In genomic region chr1:26826261-26827201, GRCh38 we compare ENCODE assay signal across 1 cellular context.
TF ChIP-seq lines count a peak whose summit lies in the region.

Gene ZDHHC18 (plus strand): TSS chr1:26826688. CDS start chr1:26826805, 117 bp downstream.

TF ChIP-seq in HEK293, 187 proteins besides CTCF, POLR2A, EP300 and RAD21 (continued from another document and continues in another):
- TF ChIP-seq ZNF549 (tag by site-specific recombination; IDR thresholded peaks at IDR 0.05) (no peak), ZNF302 (tag by site-specific recombination; IDR thresholded peaks at IDR 0.05; ENCODE audit: low read depth) (no peak), ZNF664 (tag by site-specific recombination; IDR thresholded peaks at IDR 0.05) (no peak), ZNF350 (tag by site-specific recombination; IDR thresholded peaks at IDR 0.05) (no peak), GLI4 (tag by site-specific recombination; IDR thresholded peaks at IDR 0.05) (no peak), ZNF184 (tag by site-specific recombination; IDR thresholded peaks at IDR 0.05) (no peak), FEZF1 (tag by site-specific recombination; IDR thresholded peaks at IDR 0.05) (no peak), ZNF843 (tag by site-specific recombination; IDR thresholded peaks at IDR 0.05) (no peak), ZNF621 (tag by site-specific recombination; IDR thresholded peaks at IDR 0.05) (no peak), ZNF629 (tag by site-specific recombination; IDR thresholded peaks at IDR 0.05) (no peak), SP3 (tag by site-specific recombination; IDR thresholded peaks at IDR 0.05) (no peak), ZNF626 (tag by site-specific recombination; IDR thresholded peaks at IDR 0.05) (no peak), ZNF600 (tag by site-specific recombination; IDR thresholded peaks at IDR 0.05) (peak; percentile 52; the same call in 1 of the 2 replicates), ZNF18 (tag by site-specific recombination; IDR thresholded peaks at IDR 0.05) (no peak), ZNF221 (tag by site-specific recombination; IDR thresholded peaks at IDR 0.05; ENCODE audit: borderline replicate concordance) (no peak), KLF17 (tag by site-specific recombination; IDR thresholded peaks at IDR 0.05) (peak; percentile 57), ZBTB21 (tag by site-specific recombination; IDR thresholded peaks at IDR 0.05) (no peak), ZNF473 (tag by site-specific recombination; IDR thresholded peaks at IDR 0.05) (no peak), ZNF707 (tag by site-specific recombination; IDR thresholded peaks at IDR 0.05) (no peak), SETDB1 (IDR thresholded peaks at IDR 0.05; ENCODE audit: insufficient read length, low read length) (no peak), ZNF266 (tag by site-specific recombination; IDR thresholded peaks at IDR 0.05; ENCODE audit: low read depth) (no peak), HOXA7 (CRISPR knock-in tag; IDR thresholded peaks at IDR 0.05; ENCODE audit: borderline replicate concordance) (no peak), ZNF214 (tag by site-specific recombination; IDR thresholded peaks at IDR 0.05; ENCODE audit: borderline replicate concordance) (no peak), ZNF658 (tag by site-specific recombination; IDR thresholded peaks at IDR 0.05) (no peak), ZNF670 (tag by site-specific recombination; IDR thresholded peaks at IDR 0.05; ENCODE audit: low read depth) (no peak), ZNF701 (tag by site-specific recombination; IDR thresholded peaks at IDR 0.05) (no peak), PRDM2 (tag by site-specific recombination; IDR thresholded peaks at IDR 0.05; ENCODE audit: borderline replicate concordance) (no peak), ZNF416 (tag by site-specific recombination; IDR thresholded peaks at IDR 0.05) (no peak), ZBTB8A (tag by site-specific recombination; IDR thresholded peaks at IDR 0.05) (peak; percentile 73; the same call in 1 of the 2 replicates), ZNF623 (tag by site-specific recombination; IDR thresholded peaks at IDR 0.05) (no peak), ZBTB1 (tag by site-specific recombination; IDR thresholded peaks at IDR 0.05) (no peak), ZNF26 (tag by site-specific recombination; IDR thresholded peaks at IDR 0.05) (no peak), ZNF585B (tag by site-specific recombination; IDR thresholded peaks at IDR 0.05) (no peak), ZIC2 (tag by site-specific recombination; IDR thresholded peaks at IDR 0.05) (peak; percentile 65), ZBTB17 (tag by site-specific recombination; IDR thresholded peaks at IDR 0.05) (0 out of 2 replicates have a peak, but pooled peaks have one; percentile 61), SCRT1 (tag by site-specific recombination; IDR thresholded peaks at IDR 0.05; ENCODE audit: borderline replicate concordance) (no peak), ZSCAN5A (tag by site-specific recombination; IDR thresholded peaks at IDR 0.05) (no peak), GLIS2 (tag by site-specific recombination; IDR thresholded peaks at IDR 0.05) (peak; percentile 42; the same call in 1 of the 2 replicates), ZSCAN16 (tag by site-specific recombination; IDR thresholded peaks at IDR 0.05) (no peak), ZNF155 (tag by site-specific recombination; IDR thresholded peaks at IDR 0.05) (no peak), ZFHX2 (tag by site-specific recombination; conservative IDR thresholded peaks at IDR 0.05) (peak; percentile 63; the same call in 1 of the 2 replicates), ZNF140 (tag by site-specific recombination; IDR thresholded peaks at IDR 0.05) (no peak), ZSCAN23 (tag by site-specific recombination; IDR thresholded peaks at IDR 0.05) (no peak), ZNF76 (tag by site-specific recombination; IDR thresholded peaks at IDR 0.05; ENCODE audit: borderline replicate concordance, low read depth) (no peak), WT1 (tag by site-specific recombination; IDR thresholded peaks at IDR 0.05) (no peak), ZSCAN18 (tag by site-specific recombination; IDR thresholded peaks at IDR 0.05) (no peak), ZNF571 (tag by site-specific recombination; IDR thresholded peaks at IDR 0.05) (no peak), BCL6B (tag by site-specific recombination; IDR thresholded peaks at IDR 0.05) (no peak), ZFP41 (tag by site-specific recombination; IDR thresholded peaks at IDR 0.05; ENCODE audit: borderline replicate concordance) (no peak), MYNN (tag by site-specific recombination; IDR thresholded peaks at IDR 0.05; ENCODE audit: borderline replicate concordance) (no peak), KLF7 (tag by site-specific recombination; IDR thresholded peaks at IDR 0.05; ENCODE audit: borderline replicate concordance) (no peak), ZSCAN30 (tag by site-specific recombination; IDR thresholded peaks at IDR 0.05) (0 out of 2 replicates have a peak, but pooled peaks have one; percentile 13), ZNF2 (tag by site-specific recombination; IDR thresholded peaks at IDR 0.05) (no peak), ZNF146 (tag by site-specific recombination; IDR thresholded peaks at IDR 0.05) (no peak), ZNF768 (tag by site-specific recombination; IDR thresholded peaks at IDR 0.05) (no peak), SP2 (tag by site-specific recombination; IDR thresholded peaks at IDR 0.05) (peak; percentile 9; the same call in 1 of the 2 replicates), ZNF398 (tag by site-specific recombination; IDR thresholded peaks at IDR 0.05) (0 out of 2 replicates have a peak, but pooled peaks have one; percentile 14)
